In genomic region chr5:29262683-29263082, GRCh38 we compare ENCODE assay signal across 14 cellular contexts.
"Had no signal": no experiment of that assay in that cellular context is flagged by ENCODE, and none has a peak within 500 bp of the region (broad histone marks: within the 10 kb centered on the region; RNA-seq: fewer than 3 reads in every experiment).

No MANE protein-coding gene starts in this region.

- H2AFZ ChIP-seq: neural progenitor cell had no signal

- H3K9ac ChIP-seq: neural progenitor cell had no signal

- ATAC-seq: left lobe of liver, sciatic nerve, upper lobe of right lung had no signal

- H3K27ac Mint-ChIP-seq: activated CD4-positive, alpha-beta T cell treated with anti-CD3 and anti-CD28 coated beads, Interleukin-2, amount 10 ng/mL, durations not matched to agents 7 days and 5 days; activated naive CD8-positive, alpha-beta T cell treated with anti-CD3 and anti-CD28 coated beads for 36 hours; neural progenitor cell had no signal

- H3K27ac ChIP-seq: neural progenitor cell, ovary, stomach, thoracic aorta, upper lobe of right lung had no signal

- H3K4me2 ChIP-seq: neural progenitor cell had no signal

- H3K36me3 ChIP-seq: neural progenitor cell, ovary, stomach, thoracic aorta, upper lobe of right lung had no signal

- H3K27me3 Mint-ChIP-seq: activated CD4-positive, alpha-beta T cell treated with anti-CD3 and anti-CD28 coated beads, Interleukin-2, amount 10 ng/mL, durations not matched to agents 7 days and 5 days; activated naive CD8-positive, alpha-beta T cell treated with anti-CD3 and anti-CD28 coated beads for 36 hours; naive B cell had no signal

- H3K9me3 ChIP-seq: ovary, thoracic aorta, upper lobe of right lung had no signal

- H3K36me3 Mint-ChIP-seq: activated naive CD8-positive, alpha-beta T cell treated with anti-CD3 and anti-CD28 coated beads for 36 hours; naive B cell; neural progenitor cell had no signal

- H3K27me3 ChIP-seq: neural progenitor cell, ovary, stomach, upper lobe of right lung had no signal

- H3K4me3 ChIP-seq: neural progenitor cell, ovary, stomach, thoracic aorta, upper lobe of right lung had no signal

- DNase-seq: activated CD4-positive, alpha-beta T cell treated with anti-CD3 and anti-CD28 coated beads, Interleukin-2, amount 10 ng/mL, durations not matched to agents 7 days and 5 days; activated CD4-positive, CD25-positive, alpha-beta regulatory T cell; activated CD8-positive, alpha-beta memory T cell treated with anti-CD3 and anti-CD28 coated beads, Interleukin-2, amount 50 U/mL, for 48 hours; activated naive CD8-positive, alpha-beta T cell treated with anti-CD3 and anti-CD28 coated beads for 36 hours; naive B cell; ovary; stimulated activated CD4-positive, alpha-beta T cell treated with anti-CD3 and anti-CD28 coated beads, Interleukin-1b, Interleukin-23, amount 100 ng/mL, for 48 hours; stomach; upper lobe of right lung had no signal

- H3K4me3 Mint-ChIP-seq: activated CD4-positive, alpha-beta T cell treated with anti-CD3 and anti-CD28 coated beads, Interleukin-2, amount 10 ng/mL, durations not matched to agents 7 days and 5 days; activated naive CD8-positive, alpha-beta T cell treated with anti-CD3 and anti-CD28 coated beads for 36 hours; naive B cell; neural progenitor cell had no signal

- FAIRE-seq: islet of Langerhans had no signal

- H3K4me1 Mint-ChIP-seq: activated CD4-positive, alpha-beta T cell treated with anti-CD3 and anti-CD28 coated beads, Interleukin-2, amount 10 ng/mL, durations not matched to agents 7 days and 5 days; activated naive CD8-positive, alpha-beta T cell treated with anti-CD3 and anti-CD28 coated beads for 36 hours; naive B cell; neural progenitor cell had no signal

- H3K4me1 ChIP-seq: neural progenitor cell, stomach, upper lobe of right lung had no signal

- H3K9me3 Mint-ChIP-seq: neural progenitor cell had no signal
